ENCODE assay signal across 24 cellular contexts in genomic region chr1:44264143-44264542, GRCh38.
"Had no signal": no experiment of that assay in that cellular context is flagged by ENCODE, and none has a peak within 500 bp of the region (broad histone marks: within the 10 kb centered on the region; RNA-seq: fewer than 3 reads in every experiment).

No MANE protein-coding gene starts in this region.

- H3K9me3 Mint-ChIP-seq: naive thymus-derived CD8-positive, alpha-beta T cell; neural crest cell; stimulated activated naive B cell treated with anti-CD40 and anti-IgM and Interleukin-4, amounts not matched to agents 10 μg/mL and 1 μg/mL and 100 μg/mL, for 72 hours had no signal

- H3K27ac Mint-ChIP-seq: activated naive CD8-positive, alpha-beta T cell had no signal

- DNase-seq: activated CD4-positive, alpha-beta T cell treated with anti-CD3 and anti-CD28 coated beads, Interleukin-2, amount 50 U/mL, for 1 hour; activated CD4-positive, CD25-positive, alpha-beta regulatory T cell; activated effector memory CD4-positive, alpha-beta T cell treated with Interleukin-2 at 50 U/mL for 16 hours; anterior cingulate cortex; dorsolateral prefrontal cortex; effector memory CD4-positive, alpha-beta T cell; gastrocnemius medialis; hippocampal formation; left colon; midbrain; occipital lobe; psoas muscle; sigmoid colon; small intestine; stimulated activated CD4-positive, alpha-beta T cell treated with anti-CD3 and anti-CD28 coated beads, Interleukin-1b, Interleukin-23, amount 100 ng/mL, for 48 hours; stimulated activated CD4-positive, alpha-beta T cell treated with anti-CD3 and anti-CD28 coated beads, Interleukin-4, amount 100 ng/mL, for 4 hours; stimulated activated CD8-positive, alpha-beta memory T cell treated with anti-CD3 and anti-CD28 coated beads, Interleukin-4, amount 100 ng/mL, for 48 hours; stimulated activated naive B cell treated with anti-CD40 and anti-IgM and Interleukin-4, amounts not matched to agents 10 μg/mL and 1 μg/mL and 100 μg/mL, for 72 hours; stomach; thyroid gland had no signal

- H3K27me3 ChIP-seq: dorsolateral prefrontal cortex, gastrocnemius medialis, sigmoid colon, stomach, thyroid gland had no signal

- H3K27ac ChIP-seq: dorsolateral prefrontal cortex, gastrocnemius medialis, parathyroid adenoma, psoas muscle, sigmoid colon, stomach, thyroid gland had no signal

- H3K4me1 ChIP-seq: gastrocnemius medialis, parathyroid adenoma, psoas muscle, sigmoid colon, thyroid gland had no signal

- ATAC-seq: gastrocnemius medialis; left colon; naive thymus-derived CD8-positive, alpha-beta T cell; stimulated activated naive B cell treated with anti-CD40 and anti-IgM and Interleukin-4, amounts not matched to agents 10 μg/mL and 1 μg/mL and 100 μg/mL, for 72 hours had no signal

- H3K27me3 Mint-ChIP-seq: activated naive CD8-positive, alpha-beta T cell; naive thymus-derived CD8-positive, alpha-beta T cell; stimulated activated naive B cell treated with anti-CD40 and anti-IgM and Interleukin-4, amounts not matched to agents 10 μg/mL and 1 μg/mL and 100 μg/mL, for 72 hours had no signal

- H3K9ac ChIP-seq: parathyroid adenoma had no signal

- H3K4me3 ChIP-seq: dorsolateral prefrontal cortex, gastrocnemius medialis, psoas muscle, sigmoid colon, stomach, thyroid gland had no signal

- H3K36me3 ChIP-seq: gastrocnemius medialis, sigmoid colon, stomach, thyroid gland had no signal

- H3K4me3 Mint-ChIP-seq: activated naive CD8-positive, alpha-beta T cell; naive thymus-derived CD8-positive, alpha-beta T cell; neural crest cell; stimulated activated naive B cell treated with anti-CD40 and anti-IgM and Interleukin-4, amounts not matched to agents 10 μg/mL and 1 μg/mL and 100 μg/mL, for 72 hours had no signal

- H3K9me3 ChIP-seq: gastrocnemius medialis, psoas muscle, sigmoid colon, stomach, thyroid gland had no signal
